ENCODE assay signal across 9 cellular contexts in the genomic region with DNA sequence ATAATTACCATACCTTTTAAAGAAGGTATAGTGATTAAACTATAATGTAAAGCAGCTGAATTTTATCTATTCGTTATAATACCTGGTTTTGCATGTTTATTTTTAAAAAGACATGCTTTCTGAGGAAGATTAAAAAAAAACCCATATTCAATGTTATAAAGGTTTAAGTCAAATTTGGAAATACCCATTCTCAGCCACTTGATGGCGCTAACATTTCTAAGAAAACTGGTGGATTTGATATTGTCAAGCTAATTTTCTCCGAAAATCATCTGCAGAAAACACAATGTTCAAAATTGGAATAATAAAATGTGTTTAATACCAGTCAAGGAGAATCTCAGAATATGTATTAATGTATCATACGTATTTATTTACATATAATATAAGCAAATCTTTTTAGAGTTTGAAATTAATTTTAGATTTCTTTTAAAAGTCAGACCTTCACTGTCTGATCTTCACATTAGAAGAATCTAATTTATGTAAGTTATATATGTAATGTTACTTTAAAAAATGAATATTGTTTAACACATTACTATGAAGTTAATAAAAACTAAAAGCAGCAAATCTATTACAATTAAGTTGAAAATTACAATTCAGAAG. TPM values are rescaled to one million over a fixed set of nuclear protein-coding genes. Genes with fewer than 3 reads are reported as not detected.
A peak's percentile ranks its signal among the peaks of the same experiment; 100 is the strongest.
DNase-seq lines count a peak whose midpoint lies in the region; TF ChIP-seq lines count a peak whose summit lies in the region.
"Had no signal": no experiment of that assay in that cellular context is flagged by ENCODE, and none has a peak within 500 bp of the region (broad histone marks: within the 10 kb centered on the region; RNA-seq: fewer than 3 reads in every experiment).

No MANE protein-coding gene starts in this region.

- no peaks in the 10 kb centered on the region for H4K20me1 ChIP-seq in mammary epithelial cell (ENCODE audit: insufficient read depth, low read length)

- peaks cover 27% of the 10 kb centered on the region for H3K36me3 ChIP-seq in mammary epithelial cell (ENCODE audit: insufficient read depth, low read length)

- H3K9ac ChIP-seq in mammary epithelial cell (ENCODE audit: insufficient read depth, low read length) = no peak overlapping the region

- H3K4me1 ChIP-seq in mammary epithelial cell (ENCODE audit: insufficient read depth, low read length) = no peaks in the 10 kb centered on the region

- TF ChIP-seq CTCF in GM13976 (IDR thresholded peaks at IDR 0.05; ENCODE audit: borderline replicate concordance, control extremely low read depth, extremely low read depth, insufficient read depth, missing control alignments) (peak; percentile 50), mammary epithelial cell (conservative IDR thresholded peaks at IDR 0.05 in 1 of 2, IDR thresholded peaks at IDR 0.05 in 1 of 2; ENCODE audit: extremely low read depth in 1 of 2, insufficient read depth in 1 of 2, low read depth in 1 of 2, low read length in 2 of 2) (peak; percentile 60 to 68)

- no peaks in the 10 kb centered on the region for H3K79me2 ChIP-seq in mammary epithelial cell (ENCODE audit: insufficient read depth, low read length)

- no peak overlapping the region for H3K4me2 ChIP-seq in mammary epithelial cell (ENCODE audit: insufficient read depth, low read depth, low read length)

- WGBS in mammary epithelial cell (ENCODE audit: low coverage, missing lambda C conversion rate) = 13% methylated on average over 4 of the region's 4 CpGs

- no peaks in the 10 kb centered on the region for H3K9me3 ChIP-seq in mammary epithelial cell (replicated peaks; ENCODE audit: insufficient read depth, low read length)

- no peaks in the 10 kb centered on the region for H3K27me3 ChIP-seq in mammary epithelial cell (ENCODE audit: insufficient read depth, low read length)

- peak; percentile 35 for DNase-seq in AG08395 (ENCODE audit: low spot score)
- peak; percentile 4 for DNase-seq in GM13976 (ENCODE audit: low spot score)
- DNase-seq in NCI-H2196 treated with DMSO at 0.1 percent for 48 hours (lab: John Stamatoyannopoulos, UW; ENCODE audit: unreplicated experiment) = peak; percentile 10
- peak; percentile 5 for DNase-seq in mammary epithelial cell
- DNase-seq in lung microvascular endothelial cell (ENCODE audit: low read depth in 2 of 2) = peak; percentile 63 to 69
- DNase-seq in HK-2 (ENCODE audit: unreplicated experiment) = no peak
- DNase-seq in ureter (ENCODE audit: low spot score) = no peak
- no peak for DNase-seq in NCI-H2029 treated with DMSO at 0.1 percent for 48 hours (lab: John Stamatoyannopoulos, UW)

- no peak overlapping the region for H3K27ac ChIP-seq in mammary epithelial cell (ENCODE audit: insufficient read depth, low read depth, low read length)
- H3K27ac ChIP-seq: epithelial cell of prostate had no signal

- dilution Hi-C loops in mammary epithelial cell (cut with HindIII; ENCODE audit: low sequenced_read_pairs) = no loop called here

- no peak overlapping the region for H3K4me3 ChIP-seq in mammary epithelial cell (replicated peaks in 1 of 3; ENCODE audit: insufficient read depth in 1 of 3, low read depth in 2 of 3, low read length in 3 of 3)

- in situ Hi-C loops in GM13976 (cut with MboI; ENCODE audit: low sequenced_read_pairs, unreplicated experiment) (no loop called here), mammary epithelial cell (cut with MboI; ENCODE audit: low sequenced_read_pairs in 2 of 2) (no loop called here)

- intact Hi-C loops in mammary epithelial cell (cut with micrococcal nuclease) = loop anchor here (2.0 to 10.0 kb wide), 2 partner anchors 596 to 772 kb away; no protein-coding TSS in a partner anchor

- no TSS peak for BruUV-seq in mammary epithelial cell (replicated peaks; lab: Mats Ljungman, UMichigan)

- CTCF ChIA-PET in mammary epithelial cell (lab: Charles Lee; ENCODE audit: low non-redundant PET) = interaction anchor here (0.6 kb wide), 1 partner anchor 48 kb away, joined by 3 read pairs; no protein-coding TSS in a partner anchor

- H2AFZ ChIP-seq in mammary epithelial cell (ENCODE audit: low read depth, low read length) = no peak overlapping the region

RNA-seq across cellular contexts. Expression of gene SHPRH, which starts 35.0 kb away (rescaled TPM):
- 10 to 100 TPM; 11.6 to 18.5 TPM for total RNA-seq in mammary epithelial cell
- 4.9 TPM for polyA plus RNA-seq in mammary epithelial cell
- polyA minus RNA-seq in mammary epithelial cell = 37.7 TPM
- total RNA-seq in lung microvascular endothelial cell = 8.3 and 13.7 TPM in 2 replicates
- total RNA-seq in ureter = 34.5 TPM

Comparison
In these comparisons a context has a peak if more than half of its experiments do, and no peak if none do; other contexts are left out.
1. DNase-seq: peak in AG08395 (single experiment), GM13976 (single experiment), NCI-H2196 treated with DMSO at 0.1 percent for 48 hours (single experiment), mammary epithelial cell (single experiment) and lung microvascular endothelial cell (2 of 2); none in HK-2 (single experiment), ureter (single experiment) and NCI-H2029 treated with DMSO at 0.1 percent for 48 hours (single experiment).